Comparison of ENCODE assay signal across 1 cellular context in the genomic region with DNA sequence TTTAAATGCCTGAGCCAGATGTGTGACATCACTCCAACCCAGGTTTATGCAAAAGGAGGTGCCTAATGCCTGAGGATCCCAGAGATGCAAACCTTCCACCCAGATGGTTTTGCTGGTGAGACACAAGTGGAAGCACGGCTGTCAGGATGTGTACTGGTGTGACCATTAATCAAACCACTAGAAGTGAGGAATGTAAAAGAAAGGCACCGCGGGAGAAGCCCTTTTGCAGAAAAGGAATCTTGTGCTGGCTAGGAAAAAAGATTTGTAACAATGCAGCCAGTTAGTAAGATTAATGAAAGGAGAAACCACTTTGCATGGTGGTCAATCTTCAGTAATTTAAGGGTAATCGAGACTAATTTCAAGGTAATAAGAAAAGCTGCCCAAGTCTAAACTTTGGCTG.
TF ChIP-seq lines count a peak whose summit lies in the region.

No MANE protein-coding gene starts in this region.

TF ChIP-seq in IMR-90, 13 proteins besides CTCF, POLR2A, EP300 and RAD21 (continued from another document):
- TF ChIP-seq, protein P1, sequence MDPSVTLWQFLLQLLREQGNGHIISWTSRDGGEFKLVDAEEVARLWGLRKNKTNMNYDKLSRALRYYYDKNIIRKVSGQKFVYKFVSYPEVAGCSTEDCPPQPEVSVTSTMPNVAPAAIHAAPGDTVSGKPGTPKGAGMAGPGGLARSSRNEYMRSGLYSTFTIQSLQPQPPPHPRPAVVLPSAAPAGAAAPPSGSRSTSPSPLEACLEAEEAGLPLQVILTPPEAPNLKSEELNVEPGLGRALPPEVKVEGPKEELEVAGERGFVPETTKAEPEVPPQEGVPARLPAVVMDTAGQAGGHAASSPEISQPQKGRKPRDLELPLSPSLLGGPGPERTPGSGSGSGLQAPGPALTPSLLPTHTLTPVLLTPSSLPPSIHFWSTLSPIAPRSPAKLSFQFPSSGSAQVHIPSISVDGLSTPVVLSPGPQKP (IDR thresholded peaks at IDR 0.05; ENCODE audit: borderline replicate concordance, low read depth, low read length) = no peak
